Comparison of ENCODE assay signal across 7 cellular contexts in the genomic region with DNA sequence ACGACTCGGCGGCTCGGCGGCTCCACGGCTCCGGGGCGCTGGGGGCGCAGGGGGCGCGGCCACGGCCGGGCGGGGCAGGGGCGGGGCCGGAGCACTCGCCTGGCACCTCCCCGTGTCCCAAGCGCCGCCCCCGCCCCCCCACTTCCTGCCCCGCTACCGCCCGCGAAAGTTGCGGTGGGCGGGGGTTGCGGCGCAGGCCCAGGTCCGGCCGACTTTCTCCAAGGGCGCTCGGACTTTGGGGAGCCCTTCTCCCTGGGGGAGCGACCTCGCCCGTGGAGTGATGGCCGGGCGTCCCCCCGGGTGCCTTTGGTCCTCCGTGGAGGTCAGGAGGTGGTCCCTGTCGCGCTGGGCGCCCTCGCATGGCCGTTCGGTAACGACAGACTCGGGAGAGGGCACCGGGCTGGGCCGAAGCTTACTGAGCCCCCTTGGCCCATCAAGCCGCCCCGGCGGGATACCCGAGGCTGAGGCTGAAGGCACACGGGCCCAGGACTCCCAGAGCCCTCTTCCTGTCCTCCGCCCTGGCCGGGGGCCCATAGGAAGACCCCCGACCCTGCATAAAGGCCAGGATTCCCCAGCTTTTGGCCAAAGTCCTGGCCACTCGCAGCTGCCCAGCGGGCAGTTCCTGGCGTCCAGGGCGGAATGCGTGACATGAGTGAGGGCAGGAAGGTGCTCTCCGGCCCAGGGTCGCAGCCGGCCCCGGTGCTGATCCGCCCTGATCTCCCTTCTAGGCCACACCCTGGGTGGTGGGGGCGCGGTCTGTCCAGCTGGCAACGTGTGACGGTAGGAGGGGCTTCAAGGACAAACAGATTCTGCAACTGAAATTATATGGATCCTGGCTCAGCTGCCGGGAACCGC. TPM values are rescaled to one million over a fixed set of nuclear protein-coding genes. Genes with fewer than 3 reads are reported as not detected.
A peak's percentile ranks its signal among the peaks of the same experiment; 100 is the strongest.
DNase-seq lines count a peak whose midpoint lies in the region; ATAC-seq, FAIRE-seq and TF ChIP-seq lines count a peak whose summit lies in the region.

No MANE protein-coding gene starts in this region.

- peak overlapping the region; percentile 69 to 90 for H3K9ac ChIP-seq in kidney (ENCODE audit: low read length in 2 of 2)

- intact Hi-C loops in kidney (cut with DNase I), result no loop called here

- peaks cover 13 to 27% of the 10 kb centered on the region in 2 donors for H3K4me1 ChIP-seq in kidney (ENCODE audit: control insufficient read depth in 1 of 2, insufficient read depth in 1 of 2, low read depth in 1 of 2, low read length in 2 of 2)

- no peaks in the 10 kb centered on the region for H3K9me3 ChIP-seq in kidney (ENCODE audit: control insufficient read depth in 1 of 2, low read length in 2 of 2)

- H3K27me3 ChIP-seq in bronchial epithelial cell (ENCODE audit: control insufficient read depth, insufficient read depth, low read length), result no peaks in the 10 kb centered on the region

- peak overlapping the region; percentile 79 for H3K4me3 ChIP-seq in WI38 (ENCODE audit: low read depth, low read length)
- H3K4me3 ChIP-seq in bronchial epithelial cell (ENCODE audit: low read depth, low read length), result peak overlapping the region; percentile 78
- peak overlapping the region; percentile 53 to 87 for H3K4me3 ChIP-seq in kidney (ENCODE audit: low read length in 2 of 2)

- TF ChIP-seq CTCF in WI38 (IDR thresholded peaks at IDR 0.05; ENCODE audit: low read depth, low read length) (no peak), bronchial epithelial cell (IDR thresholded peaks at IDR 0.05; ENCODE audit: insufficient read depth, low read length, severe bottlenecking) (peak; percentile 63), kidney (IDR thresholded peaks at IDR 0.05; ENCODE audit: borderline replicate concordance, extremely low read depth, insufficient read depth) (peak; percentile 32)

- peak; percentile 31 for ATAC-seq in GM18517 (IDR thresholded peaks at IDR 0.05; ENCODE audit: unreplicated experiment)
- peak; percentile 39 for ATAC-seq in HG03039 (IDR thresholded peaks at IDR 0.05; ENCODE audit: unreplicated experiment)

- DNase-seq in NCI-H2171 treated with DMSO at 0.1 percent for 48 hours (lab: John Stamatoyannopoulos, UW), result peak; percentile 80
- DNase-seq in bronchial epithelial cell (ENCODE audit: low read depth), result peak; percentile 86
- peak; percentile 96 for DNase-seq in kidney
- peak; percentile 29 to 65 for DNase-seq in stimulated activated CD4-positive, alpha-beta T cell treated with anti-CD3 and anti-CD28 coated beads, Interleukin-1b, Interleukin-23, amount 100 ng/mL, for 1 hour (ENCODE audit: low read depth in 2 of 2)

- peak overlapping the region; percentile 95 to 96 for H3K27ac ChIP-seq in kidney (ENCODE audit: low read depth in 2 of 2, low read length in 2 of 2)

- FAIRE-seq in bronchial epithelial cell (lab: Jason Lieb, UNC) (no peak), kidney (lab: Jason Lieb, UNC) (no peak)

- H3K36me3 ChIP-seq in bronchial epithelial cell (ENCODE audit: control insufficient read depth, insufficient read depth, low read length), result no peaks in the 10 kb centered on the region
- no peaks in the 10 kb centered on the region for H3K36me3 ChIP-seq in kidney (ENCODE audit: control insufficient read depth in 1 of 2, insufficient read depth in 2 of 2, low read length in 2 of 2)

RNA-seq across cellular contexts. Expression of a gene that starts 0.9 kb away (rescaled TPM):
- total RNA-seq in bronchial epithelial cell (23.0 and 46.6 TPM in 2 replicates), kidney (47.1 TPM)
- 22.3 TPM for polyA plus RNA-seq in kidney (ENCODE audit: insufficient read depth, low read depth, low replicate concordance)

RNA-seq across cellular contexts. Expression of a gene that starts 32.3 kb away (rescaled TPM):
- 5.6 and 5.8 TPM in 2 replicates for total RNA-seq in bronchial epithelial cell
- 24.4 TPM for total RNA-seq in kidney
- polyA plus RNA-seq in kidney (ENCODE audit: insufficient read depth, low read depth, low replicate concordance), result 16.5 TPM

Comparison
In these comparisons a context has a peak if more than half of its experiments do, and no peak if none do; other contexts are left out.
1. Peak in every context shown above with its lines: DNase-seq, ATAC-seq, H3K4me3 ChIP-seq and H3K27ac ChIP-seq.